1 cellular context compared by ENCODE assay signal in genomic region chr3:53169045-53169831, GRCh38.
TF ChIP-seq lines count a peak whose summit lies in the region.

No MANE protein-coding gene starts in this region.

TF ChIP-seq in HepG2, 621 proteins besides CTCF, POLR2A, EP300 and RAD21 (continued from another document and continues in another):
- TF ChIP-seq POGK (CRISPR knock-in tag; conservative IDR thresholded peaks at IDR 0.05) (0 out of 2 replicates have a peak, but pooled peaks have one; percentile 54), POLR2G (IDR thresholded peaks at IDR 0.05; ENCODE audit: low read depth, low read length) (peak; percentile 73), ZNF253 (CRISPR knock-in tag; IDR thresholded peaks at IDR 0.05; ENCODE audit: borderline replicate concordance) (no peak), NCOR1 (IDR thresholded peaks at IDR 0.05; ENCODE audit: borderline replicate concordance, low read length) (no peak), CREBL2 (CRISPR knock-in tag; IDR thresholded peaks at IDR 0.05; ENCODE audit: borderline replicate concordance) (peak; percentile 45; the same call in 1 of the 2 replicates), ZFX (CRISPR knock-in tag; IDR thresholded peaks at IDR 0.05; ENCODE audit: low read depth) (peak; percentile 74), SNAI1 (CRISPR knock-in tag; IDR thresholded peaks at IDR 0.05; ENCODE audit: borderline replicate concordance) (no peak), THAP9 (CRISPR knock-in tag; IDR thresholded peaks at IDR 0.05; ENCODE audit: borderline replicate concordance) (peak; percentile 67; the same call in 1 of the 2 replicates), ZNF792 (CRISPR knock-in tag; IDR thresholded peaks at IDR 0.05) (0 out of 2 replicates have a peak, but pooled peaks have one; percentile 8), GATAD1 (CRISPR knock-in tag; IDR thresholded peaks at IDR 0.05) (peak; percentile 18; the same call in 1 of the 2 replicates), PLRG1 (conservative IDR thresholded peaks at IDR 0.05) (no peak), PHF8 (CRISPR knock-in tag; IDR thresholded peaks at IDR 0.05) (no peak), RBFOX2 (IDR thresholded peaks at IDR 0.05; ENCODE audit: low read depth, low read length) (0 out of 2 replicates have a peak, but pooled peaks have one; percentile 21), ZBTB44 (CRISPR knock-in tag; IDR thresholded peaks at IDR 0.05) (no peak), SOX5 (CRISPR knock-in tag; IDR thresholded peaks at IDR 0.05; ENCODE audit: borderline replicate concordance) (no peak), NFKB2 (CRISPR knock-in tag; IDR thresholded peaks at IDR 0.05; ENCODE audit: borderline replicate concordance) (peak; percentile 22; the same call in 1 of the 2 replicates), RFX3 (CRISPR knock-in tag; IDR thresholded peaks at IDR 0.05) (no peak), HIC2 (CRISPR knock-in tag; IDR thresholded peaks at IDR 0.05; ENCODE audit: low read depth) (peak; percentile 73), ZNF446 (CRISPR knock-in tag; IDR thresholded peaks at IDR 0.05) (no peak), ETS1 (CRISPR knock-in tag; IDR thresholded peaks at IDR 0.05) (no peak), POLR2AphosphoS2 (IDR thresholded peaks at IDR 0.05; ENCODE audit: low read depth, low read length) (no peak), SKIL (CRISPR knock-in tag; IDR thresholded peaks at IDR 0.05; ENCODE audit: borderline replicate concordance) (peak; percentile 51; the same call in 1 of the 2 replicates), KLF11 (CRISPR knock-in tag; IDR thresholded peaks at IDR 0.05) (no peak), ZNF432 (CRISPR knock-in tag; IDR thresholded peaks at IDR 0.05; ENCODE audit: borderline replicate concordance) (no peak), GTF2F1 (IDR thresholded peaks at IDR 0.05; ENCODE audit: low read length) (no peak), YEATS4 (CRISPR knock-in tag; IDR thresholded peaks at IDR 0.05; ENCODE audit: borderline replicate concordance) (peak; percentile 35; the same call in 1 of the 2 replicates), BRD4 (CRISPR knock-in tag; IDR thresholded peaks at IDR 0.05) (0 out of 2 replicates have a peak, but pooled peaks have one; percentile 8), USF2 (IDR thresholded peaks at IDR 0.05; ENCODE audit: low read depth, low read length) (no peak), USF2 (CRISPR knock-in tag; IDR thresholded peaks at IDR 0.05; ENCODE audit: borderline replicate concordance) (no peak), ZNF740 (CRISPR knock-in tag; IDR thresholded peaks at IDR 0.05) (no peak), ZNF383 (CRISPR knock-in tag; IDR thresholded peaks at IDR 0.05; ENCODE audit: borderline replicate concordance) (no peak), KDM3A (CRISPR knock-in tag; IDR thresholded peaks at IDR 0.05; ENCODE audit: low read depth) (peak; percentile 62; the same call in 1 of the 2 replicates), ZNF460 (CRISPR knock-in tag; IDR thresholded peaks at IDR 0.05; ENCODE audit: borderline replicate concordance) (no peak), ATF3 (CRISPR knock-in tag; IDR thresholded peaks at IDR 0.05) (no peak), MLXIP (CRISPR knock-in tag; IDR thresholded peaks at IDR 0.05; ENCODE audit: borderline replicate concordance) (no peak), ZNF597 (CRISPR knock-in tag; IDR thresholded peaks at IDR 0.05) (no peak), MNT (IDR thresholded peaks at IDR 0.05) (no peak)
